ENCODE assay signal across 10 cellular contexts in the genomic region with DNA sequence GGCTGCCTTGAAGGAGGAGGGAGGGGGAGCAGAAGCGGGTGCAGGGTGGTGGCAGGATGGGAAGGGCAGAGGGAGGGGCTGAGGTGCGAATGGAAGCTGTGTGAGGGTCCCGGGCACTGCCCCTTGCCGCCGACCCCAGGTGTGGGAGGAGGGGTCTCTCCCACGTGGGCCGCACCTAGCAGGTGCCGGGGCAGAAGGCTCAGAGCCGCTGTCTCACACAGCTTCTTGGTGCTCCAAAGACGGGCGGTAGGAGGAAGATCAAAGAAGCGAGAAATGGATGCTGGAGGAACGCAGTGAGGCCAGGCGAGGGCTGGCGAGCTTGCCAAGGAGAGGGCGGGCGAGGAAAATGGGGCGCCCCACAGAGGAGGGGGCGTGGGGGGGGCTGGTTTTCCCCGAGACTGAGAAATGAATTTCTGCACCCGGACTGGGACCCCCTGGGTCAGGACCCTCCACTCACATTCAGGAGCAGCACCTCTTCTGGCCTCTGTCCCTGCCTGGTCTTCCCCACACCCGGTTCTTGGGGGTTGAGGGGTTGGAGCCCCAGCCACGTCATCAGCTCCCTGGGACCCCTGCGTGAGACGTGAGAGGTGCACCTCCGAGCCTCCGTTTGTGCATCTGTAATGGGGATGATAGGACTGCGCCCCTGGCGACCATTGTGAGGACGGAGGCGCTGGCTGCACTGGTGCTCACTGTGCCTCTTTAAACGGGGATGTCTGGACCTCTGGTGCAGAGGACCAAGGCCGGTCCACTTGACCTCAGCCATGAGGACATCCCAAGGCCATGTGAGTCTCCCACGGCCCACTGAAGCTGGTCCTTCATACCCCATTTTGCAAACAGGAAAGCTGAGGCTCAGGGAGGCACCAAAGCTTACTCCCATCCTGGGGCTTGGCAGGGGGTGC. TPM values are rescaled to one million over a fixed set of nuclear protein-coding genes. Genes with fewer than 3 reads are reported as not detected.
DNase-seq lines count a peak whose midpoint lies in the region; ATAC-seq and TF ChIP-seq lines count a peak whose summit lies in the region.
"Had no signal": no experiment of that assay in that cellular context is flagged by ENCODE, and none has a peak within 500 bp of the region (broad histone marks: within the 10 kb centered on the region; RNA-seq: fewer than 3 reads in every experiment).

No MANE protein-coding gene starts in this region.

- no peaks in the 10 kb centered on the region for H3K9me3 ChIP-seq in colonic mucosa
- H3K9me3 ChIP-seq: pancreas had no signal

- H3K27me3 ChIP-seq in colonic mucosa: no peaks in the 10 kb centered on the region
- H3K27me3 ChIP-seq: pancreas had no signal

- DNase-seq in AG20443 (ENCODE audit: low spot score) (peak; percentile 65), HT1080 (ENCODE audit: low read depth) (peak; percentile 22), colonic mucosa (no peak), foreskin fibroblast (no peak), NCI-H226 (no peak)
- DNase-seq in stimulated activated CD4-positive, alpha-beta T cell treated with anti-CD3 and anti-CD28 coated beads, Interleukin-2, amount 100 ng/mL, for 24 hours: no peak
- DNase-seq: activated gamma-delta T cell had no signal

- no peak for ATAC-seq in HG03378 (IDR thresholded peaks at IDR 0.05; ENCODE audit: unreplicated experiment)

- TF ChIP-seq CTCF in colonic mucosa (IDR thresholded peaks at IDR 0.05): no peak
- peak in 2 of 3 experiments; percentile 8 to 12 for TF ChIP-seq CTCF in nephron (IDR thresholded peaks at IDR 0.05; ENCODE audit: unreplicated experiment in 3 of 3)
- no peak for TF ChIP-seq CTCF in foreskin fibroblast (IDR thresholded peaks at IDR 0.05; ENCODE audit: low read depth, low read length)

- peaks cover 10% of the 10 kb centered on the region for H3K27me3 Mint-ChIP-seq in nephron (ENCODE audit: low read depth)

- peak overlapping the region; percentile 55 to 58 for H3K9ac ChIP-seq in colonic mucosa (ENCODE audit: low read depth in 2 of 2, low read length in 2 of 2)

- H3K4me3 ChIP-seq in colonic mucosa (peak overlapping the region; percentile 10), foreskin fibroblast (ENCODE audit: low read depth in 1 of 2, low read length in 2 of 2) (no peak overlapping the region)

- peaks cover 16% of the 10 kb centered on the region for H3K4me1 Mint-ChIP-seq in nephron

- H3K9me3 Mint-ChIP-seq in nephron: no peaks in the 10 kb centered on the region

- no peaks in the 10 kb centered on the region for H3K36me3 ChIP-seq in colonic mucosa
- H3K36me3 ChIP-seq: pancreas had no signal

- H3K27ac Mint-ChIP-seq in nephron: peak overlapping the region in 2 of 3 experiments; percentile 62 to 64

- no peaks in the 10 kb centered on the region for H3K36me3 Mint-ChIP-seq in nephron (ENCODE audit: low read depth)

- peak overlapping the region; percentile 57 for H3K27ac ChIP-seq in colonic mucosa
- H3K27ac ChIP-seq: pancreas had no signal

- intact Hi-C loops in colonic mucosa (cut with DNase I): no loop called here

- H3K4me3 Mint-ChIP-seq in nephron: no peak overlapping the region

- no peaks in the 10 kb centered on the region for H3K4me1 ChIP-seq in colonic mucosa

RNA-seq across cellular contexts. Expression of a gene that starts 16.8 kb away (rescaled TPM):
- 1.2 and 1.3 TPM in 2 replicates for total RNA-seq in HT1080 (2014; rRNA removed; shearing (Covaris generic))
- 1.2 and 1.4 TPM in 2 replicates for polyA plus RNA-seq in HT1080 (2015; cell fraction: cytosol; rRNA removed)
- 0.14 and 0.54 TPM in 2 replicates for polyA plus RNA-seq in HT1080 (2015; cell fraction: nucleus; rRNA removed)
- total RNA-seq in colonic mucosa: 10 to 100 TPM; 18.9 to 23.0 TPM

RNA-seq across cellular contexts. Expression of a gene that starts 22.0 kb away (rescaled TPM):
- total RNA-seq in HT1080 (2014; rRNA removed; shearing (Covaris generic)): not detected in 2 replicates
- polyA plus RNA-seq in HT1080 (2015; cell fraction: cytosol; rRNA removed): not detected in 2 replicates
- polyA plus RNA-seq in HT1080 (2015; cell fraction: nucleus; rRNA removed): not detected in 2 replicates
- not detected for total RNA-seq in colonic mucosa
- total RNA-seq: pancreas had no signal
- polyA plus RNA-seq: pancreas had no signal

RNA-seq across cellular contexts. Expression of a gene that starts 30.9 kb away (rescaled TPM):
- total RNA-seq in HT1080 (2014; rRNA removed; shearing (Covaris generic)): not detected in 2 replicates
- not detected in 2 replicates for polyA plus RNA-seq in HT1080 (2015; cell fraction: cytosol; rRNA removed)
- polyA plus RNA-seq in HT1080 (2015; cell fraction: nucleus; rRNA removed): not detected in 2 replicates
- total RNA-seq in colonic mucosa: under 1 TPM in 1 of 2 donors, not detected in 1; 0.94 TPM

RNA-seq across cellular contexts. Expression of a gene that starts 34.9 kb away (rescaled TPM):
- total RNA-seq in HT1080 (2014; rRNA removed; shearing (Covaris generic)): not detected in 2 replicates
- not detected in 2 replicates for polyA plus RNA-seq in HT1080 (2015; cell fraction: cytosol; rRNA removed)
- polyA plus RNA-seq in HT1080 (2015; cell fraction: nucleus; rRNA removed): 0.33 and 2.5 TPM in 2 replicates
- total RNA-seq in colonic mucosa: 1 to 10 TPM; 1.7 to 3.5 TPM

RNA-seq across cellular contexts. Expression of a gene that starts 49.8 kb away (rescaled TPM):
- total RNA-seq in HT1080 (2014; rRNA removed; shearing (Covaris generic)): not detected in 2 replicates
- not detected in 2 replicates for polyA plus RNA-seq in HT1080 (2015; cell fraction: cytosol; rRNA removed)
- polyA plus RNA-seq in HT1080 (2015; cell fraction: nucleus; rRNA removed): not detected in 2 replicates
- under 1 TPM in 1 of 2 donors, not detected in 1; 0.72 TPM for total RNA-seq in colonic mucosa

Comparison
In these comparisons a context has a peak if more than half of its experiments do, and no peak if none do; other contexts are left out.
1. DNase-seq: peak in AG20443 (single experiment) and HT1080 (single experiment); none in colonic mucosa (single experiment), foreskin fibroblast (0 of 2), stimulated activated CD4-positive, alpha-beta T cell treated with anti-CD3 and anti-CD28 coated beads, Interleukin-2, amount 100 ng/mL, for 24 hours (0 of 2) and NCI-H226 (single experiment).
2. CTCF ChIP-seq: peak in nephron (2 of 3); none in colonic mucosa (single experiment) and foreskin fibroblast (single experiment).